ENCODE assay signal across 19 cellular contexts in genomic region chr10:117341061-117341460, GRCh38. TPM values are rescaled to one million over a fixed set of nuclear protein-coding genes. Genes with fewer than 3 reads are reported as not detected.
A peak's percentile ranks its signal among the peaks of the same experiment; 100 is the strongest.
DNase-seq lines count a peak whose midpoint lies in the region; ATAC-seq, FAIRE-seq and TF ChIP-seq lines count a peak whose summit lies in the region.
"Had no signal": no experiment of that assay in that cellular context is flagged by ENCODE, and none has a peak within 500 bp of the region (broad histone marks: within the 10 kb centered on the region; RNA-seq: fewer than 3 reads in every experiment).

No MANE protein-coding gene starts in this region.

- peaks cover 8% of the 10 kb centered on the region for H3K36me3 Mint-ChIP-seq in activated T-helper 1 cell treated with anti-CD3 and anti-CD28 coated beads, Interleukin-12 subunit alpha, Interleukin-12 subunit beta, Interleukin-2, Interleukin-4 antibody, amounts not matched to agents 30 ng/mL and 10 ng/mL and 1 ng/mL, durations not matched to agents 14 hours and 24 hours and 36 hours (ENCODE audit: low read depth)
- H3K36me3 Mint-ChIP-seq in natural killer cell treated with Interleukin-12 subunit alpha and Interleukin-12 subunit beta and Interleukin-15 and Interleukin-18, amount 100 ng/mL, for 72 hours = no peaks in the 10 kb centered on the region
- H3K36me3 Mint-ChIP-seq in CD8-positive, alpha-beta T cell = peaks cover 33% of the 10 kb centered on the region

- CTCF ChIA-PET in A549 (lab: Yijun Ruan, JAX) (interaction anchor here (1.1 kb wide), 1 partner anchor 125 kb away, joined by 4 read pairs; no protein-coding TSS in a partner anchor), HEK293 (lab: Yijun Ruan, JAX) (interaction anchor here (0.5 to 1.4 kb wide), 4 partner anchors 17 to 228 kb away, joined by 3 to 5 read pairs (median 4); no protein-coding TSS in a partner anchor)
- CTCF ChIA-PET in CD8-positive, alpha-beta T cell (lab: Charles Lee) = no interaction called here

- no peak overlapping the region for H3K4me3 Mint-ChIP-seq in activated T-helper 1 cell treated with anti-CD3 and anti-CD28 coated beads, Interleukin-12 subunit alpha, Interleukin-12 subunit beta, Interleukin-2, Interleukin-4 antibody, amounts not matched to agents 30 ng/mL and 10 ng/mL and 1 ng/mL, durations not matched to agents 14 hours and 24 hours and 36 hours
- H3K4me3 Mint-ChIP-seq in natural killer cell treated with Interleukin-12 subunit alpha and Interleukin-12 subunit beta and Interleukin-15 and Interleukin-18, amount 100 ng/mL, for 72 hours = peak overlapping the region; percentile 24
- no peak overlapping the region for H3K4me3 Mint-ChIP-seq in CD8-positive, alpha-beta T cell
- H3K4me3 Mint-ChIP-seq: CD14-positive monocyte; CD4-positive, alpha-beta memory T cell had no signal

- no peak for TF ChIP-seq EP300 in A549 (IDR thresholded peaks at IDR 0.05)

- 80% methylated on average over 4 of the region's 4 CpGs for WGBS in A549 (ENCODE audit: missing lambda C conversion rate)

- ATAC-seq in A549 = no peak
- no peak for ATAC-seq in natural killer cell treated with Interleukin-12 subunit alpha and Interleukin-12 subunit beta and Interleukin-15 and Interleukin-18, amount 100 ng/mL, for 72 hours
- ATAC-seq in CD8-positive, alpha-beta T cell = no peak

- peak overlapping the region; percentile 31 for H3K27ac Mint-ChIP-seq in activated T-helper 1 cell treated with anti-CD3 and anti-CD28 coated beads, Interleukin-12 subunit alpha, Interleukin-12 subunit beta, Interleukin-2, Interleukin-4 antibody, amounts not matched to agents 30 ng/mL and 10 ng/mL and 1 ng/mL, durations not matched to agents 14 hours and 24 hours and 36 hours
- H3K27ac Mint-ChIP-seq in natural killer cell treated with Interleukin-12 subunit alpha and Interleukin-12 subunit beta and Interleukin-15 and Interleukin-18, amount 100 ng/mL, for 72 hours = peak overlapping the region in 1 of 2 donors; percentile 27
- H3K27ac Mint-ChIP-seq in CD8-positive, alpha-beta T cell = no peak overlapping the region

- no peak for TF ChIP-seq POLR2A in A549 (IDR thresholded peaks at IDR 0.05; ENCODE audit: low read length)

- peak overlapping the region; percentile 9 for H3K4me2 ChIP-seq in A549
- H3K4me2 ChIP-seq: BLaER1 had no signal

- H3K27me3 Mint-ChIP-seq in activated T-helper 1 cell treated with anti-CD3 and anti-CD28 coated beads, Interleukin-12 subunit alpha, Interleukin-12 subunit beta, Interleukin-2, Interleukin-4 antibody, amounts not matched to agents 30 ng/mL and 10 ng/mL and 1 ng/mL, durations not matched to agents 14 hours and 24 hours and 36 hours (ENCODE audit: insufficient read depth) = no peaks in the 10 kb centered on the region
- H3K27me3 Mint-ChIP-seq in natural killer cell treated with Interleukin-12 subunit alpha and Interleukin-12 subunit beta and Interleukin-15 and Interleukin-18, amount 100 ng/mL, for 72 hours = no peaks in the 10 kb centered on the region
- H3K27me3 Mint-ChIP-seq in CD8-positive, alpha-beta T cell (ENCODE audit: low read depth) = no peaks in the 10 kb centered on the region
- H3K27me3 Mint-ChIP-seq: CD4-positive, alpha-beta memory T cell had no signal

- POLR2A ChIA-PET in A549 (lab: Yijun Ruan, JAX) = no interaction called here
- POLR2A ChIA-PET in HEK293 (lab: Yijun Ruan, JAX) = no interaction called here
- POLR2A ChIA-PET in CD8-positive, alpha-beta T cell (lab: Charles Lee) = no interaction called here

- no peaks in the 10 kb centered on the region for H3K27me3 ChIP-seq in CD8-positive, alpha-beta T cell (ENCODE audit: insufficient read depth, low read length)
- H3K27me3 ChIP-seq: BLaER1 had no signal

- H3K4me3 ChIP-seq in A549 (no peak overlapping the region), HEK293 (ENCODE audit: low read depth, low read length) (no peak overlapping the region)
- H3K4me3 ChIP-seq in CD8-positive, alpha-beta T cell (ENCODE audit: low read depth, low read length) = no peak overlapping the region
- H3K4me3 ChIP-seq: BLaER1, GM23248, HAP-1 had no signal

- DNase-seq in A549 (ENCODE audit: low read depth in 1 of 2, low spot score in 1 of 2) (no peak), H4 (ENCODE audit: low spot score) (no peak), medulla oblongata (ENCODE audit: extremely low spot score) (no peak)
- DNase-seq in activated T-helper 1 cell treated with anti-CD3 and anti-CD28 coated beads, Interleukin-12 subunit alpha, Interleukin-12 subunit beta, Interleukin-2, Interleukin-4 antibody, amounts not matched to agents 30 ng/mL and 10 ng/mL and 1 ng/mL, durations not matched to agents 14 hours and 24 hours and 36 hours (ENCODE audit: low spot score) = no peak
- no peak for DNase-seq in natural killer cell treated with Interleukin-12 subunit alpha and Interleukin-12 subunit beta and Interleukin-15 and Interleukin-18, amount 100 ng/mL, for 72 hours (ENCODE audit: low spot score)
- no peak for DNase-seq in central memory CD4-positive, alpha-beta T cell
- DNase-seq in CD8-positive, alpha-beta T cell = no peak
- DNase-seq: Calu3; CD4-positive, alpha-beta memory T cell; DMS53; DND-41; EL; GM23248 had no signal

- H3K4me1 ChIP-seq in A549 = peaks cover 83% of the 10 kb centered on the region
- H3K4me1 ChIP-seq in HEK293 (ENCODE audit: control insufficient read depth, insufficient read depth, low read length) = peaks cover 11% of the 10 kb centered on the region; the same call in 1 of the 2 replicates
- peaks cover 4% of the 10 kb centered on the region for H3K4me1 ChIP-seq in CD8-positive, alpha-beta T cell (ENCODE audit: insufficient read depth, low read length)
- H3K4me1 ChIP-seq: BLaER1 had no signal

- intact Hi-C loops in activated T-helper 1 cell treated with anti-CD3 and anti-CD28 coated beads, Interleukin-12 subunit alpha, Interleukin-12 subunit beta, Interleukin-2, Interleukin-4 antibody, amounts not matched to agents 30 ng/mL and 10 ng/mL and 1 ng/mL, durations not matched to agents 14 hours and 24 hours and 36 hours (cut with micrococcal nuclease) = no loop called here
- intact Hi-C loops in CD8-positive, alpha-beta T cell (cut with DNase I, micrococcal nuclease) = no loop called here

- H3K9me3 ChIP-seq in A549 (no peaks in the 10 kb centered on the region), HEK293 (ENCODE audit: control insufficient read depth, insufficient read depth, low read depth, low read length) (no peaks in the 10 kb centered on the region)
- H3K9me3 ChIP-seq in CD8-positive, alpha-beta T cell (ENCODE audit: low read length) = no peaks in the 10 kb centered on the region
- H3K9me3 ChIP-seq: HAP-1 had no signal

- peak overlapping the region in 1 of 2 experiments; percentile 85; a peak in 4 of 6 replicates for H3K27ac ChIP-seq in A549
- H3K27ac ChIP-seq in HEK293 (ENCODE audit: extremely low read depth, low read depth, low read length) = no peak overlapping the region
- no peak overlapping the region for H3K27ac ChIP-seq in CD8-positive, alpha-beta T cell (ENCODE audit: low read depth, low read length)
- H3K27ac ChIP-seq: 22Rv1, BLaER1, GM23248 had no signal

- TF ChIP-seq CTCF in A549 (IDR thresholded peaks at IDR 0.05) (no peak), HEK293 (tag by site-specific recombination; IDR thresholded peaks at IDR 0.05) (no peak)
- no peak for TF ChIP-seq CTCF in CD8-positive, alpha-beta T cell (IDR thresholded peaks at IDR 0.05)

- H3K9me3 Mint-ChIP-seq in activated T-helper 1 cell treated with anti-CD3 and anti-CD28 coated beads, Interleukin-12 subunit alpha, Interleukin-12 subunit beta, Interleukin-2, Interleukin-4 antibody, amounts not matched to agents 30 ng/mL and 10 ng/mL and 1 ng/mL, durations not matched to agents 14 hours and 24 hours and 36 hours = no peaks in the 10 kb centered on the region
- no peaks in the 10 kb centered on the region for H3K9me3 Mint-ChIP-seq in natural killer cell treated with Interleukin-12 subunit alpha and Interleukin-12 subunit beta and Interleukin-15 and Interleukin-18, amount 100 ng/mL, for 72 hours
- no peaks in the 10 kb centered on the region for H3K9me3 Mint-ChIP-seq in CD8-positive, alpha-beta T cell
- H3K9me3 Mint-ChIP-seq: CD14-positive monocyte had no signal

- no peak for FAIRE-seq in A549 (lab: Jason Lieb, UNC)
- FAIRE-seq: GM12878 had no signal

- no peak for TF ChIP-seq RAD21 in A549 (conservative IDR thresholded peaks at IDR 0.05 in 1 of 2, IDR thresholded peaks at IDR 0.05 in 1 of 2)

- H3K36me3 ChIP-seq in HEK293 (ENCODE audit: control insufficient read depth in 2 of 2, insufficient read depth in 1 of 2, low read length in 2 of 2) = peaks cover 0 to 11% of the 10 kb centered on the region in 2 experiments; a peak in 1 of 3 replicates
- peaks cover 5% of the 10 kb centered on the region for H3K36me3 ChIP-seq in CD8-positive, alpha-beta T cell (ENCODE audit: insufficient read depth, low read length)
- H3K36me3 ChIP-seq: HAP-1 had no signal

- H3K4me1 Mint-ChIP-seq in activated T-helper 1 cell treated with anti-CD3 and anti-CD28 coated beads, Interleukin-12 subunit alpha, Interleukin-12 subunit beta, Interleukin-2, Interleukin-4 antibody, amounts not matched to agents 30 ng/mL and 10 ng/mL and 1 ng/mL, durations not matched to agents 14 hours and 24 hours and 36 hours (ENCODE audit: low read depth) = peaks cover 30% of the 10 kb centered on the region
- H3K4me1 Mint-ChIP-seq in natural killer cell treated with Interleukin-12 subunit alpha and Interleukin-12 subunit beta and Interleukin-15 and Interleukin-18, amount 100 ng/mL, for 72 hours (ENCODE audit: low read depth in 2 of 2) = peaks cover 25 to 50% of the 10 kb centered on the region in 2 donors
- peaks cover 43% of the 10 kb centered on the region for H3K4me1 Mint-ChIP-seq in CD8-positive, alpha-beta T cell (ENCODE audit: low read depth)

TF ChIP-seq in A549, 52 proteins besides CTCF, POLR2A, EP300 and RAD21 (continues in another document):
- TF ChIP-seq GATA3 (IDR thresholded peaks at IDR 0.05; ENCODE audit: borderline replicate concordance) (no peak), TFCP2L1 (CRISPR knock-in tag; IDR thresholded peaks at IDR 0.05) (no peak)

RNA-seq across cellular contexts. Expression of gene PDZD8, which starts 34.2 kb away (rescaled TPM):
- polyA plus RNA-seq in A549 (2011; rRNA removed) = 76.1 and 76.7 TPM in 2 replicates
- polyA plus RNA-seq in A549 (2012; cell fraction: cytosol; rRNA removed) = 10.0 and 11.2 TPM in 2 replicates
- 4.0 and 4.3 TPM in 2 replicates for polyA plus RNA-seq in A549 (2012; cell fraction: nucleus; rRNA removed)
- polyA plus RNA-seq in A549 (2017; fragmentation: RNase III; extraction: RNeasy Plus Mini Kit Qiagen cat#74134 plus additional on column Dnase treatment) = 24.7 to 27.4 TPM (median 27.3 TPM) in 3 replicates
- polyA minus RNA-seq in A549 (2011; rRNA and poly(A)+ RNA removed) = 90.9 and 93.1 TPM in 2 replicates
- 20.2 and 24.5 TPM in 2 replicates for total RNA-seq in activated T-helper 1 cell treated with anti-CD3 and anti-CD28 coated beads, Interleukin-12 subunit alpha, Interleukin-12 subunit beta, Interleukin-2, Interleukin-4 antibody, amounts not matched to agents 30 ng/mL and 10 ng/mL and 1 ng/mL, durations not matched to agents 14 hours and 24 hours and 36 hours
- total RNA-seq in natural killer cell treated with Interleukin-12 subunit alpha and Interleukin-12 subunit beta and Interleukin-15 and Interleukin-18, amount 100 ng/mL, for 72 hours = 10 to 100 TPM; 26.0 to 39.5 TPM
- 10 to 100 TPM; 49.6 to 59.8 TPM for total RNA-seq in CD8-positive, alpha-beta T cell
- 9.5 and 11.0 TPM in 2 replicates for total RNA-seq in H4 (2014; rRNA removed; shearing (Covaris generic))
